10 cellular contexts compared by ENCODE assay signal in the genomic region with DNA sequence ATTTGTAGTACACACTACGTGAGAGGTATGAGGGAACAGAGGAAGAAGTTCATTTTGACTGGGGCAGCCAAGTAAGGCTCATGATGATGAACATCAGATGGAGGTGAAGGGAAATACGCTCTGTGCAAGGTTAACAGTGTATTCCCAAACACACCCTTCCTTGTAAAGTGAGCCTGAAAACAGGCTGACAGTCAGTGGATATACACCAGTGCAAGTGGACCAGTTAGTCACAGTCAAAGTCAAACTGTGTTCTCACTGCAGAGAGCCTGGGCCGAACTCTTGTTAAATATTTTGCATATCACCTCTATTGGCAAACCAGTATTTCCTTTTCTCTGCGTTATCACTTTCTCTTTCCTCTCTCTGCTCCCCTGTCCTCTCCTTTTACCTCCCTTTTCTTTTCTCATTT. TPM values are rescaled to one million over a fixed set of nuclear protein-coding genes. Genes with fewer than 3 reads are reported as not detected.
A peak's percentile ranks its signal among the peaks of the same experiment; 100 is the strongest.
DNase-seq lines count a peak whose midpoint lies in the region; ATAC-seq, FAIRE-seq and TF ChIP-seq lines count a peak whose summit lies in the region.
"Had no signal": no experiment of that assay in that cellular context is flagged by ENCODE, and none has a peak within 500 bp of the region (broad histone marks: within the 10 kb centered on the region; RNA-seq: fewer than 3 reads in every experiment).

No MANE protein-coding gene starts in this region.

- H4K20me1 ChIP-seq in endothelial cell of umbilical vein (replicated peaks; ENCODE audit: control insufficient read depth, extremely low read depth, insufficient read depth, low read length): no peaks in the 10 kb centered on the region

- intact Hi-C loops in endothelial cell of umbilical vein (cut with micrococcal nuclease): no loop called here

- no peaks in the 10 kb centered on the region for H3K36me3 ChIP-seq in endothelial cell of umbilical vein (ENCODE audit: control insufficient read depth in 2 of 2, extremely low read depth in 1 of 2, insufficient read depth in 2 of 2, low read length in 2 of 2)
- H3K36me3 ChIP-seq in tibial nerve: no peaks in the 10 kb centered on the region
- H3K36me3 ChIP-seq in endodermal cell (ENCODE audit: control insufficient read depth, insufficient read depth, low read length): no peaks in the 10 kb centered on the region
- H3K36me3 ChIP-seq: gastrocnemius medialis, SJCRH30 had no signal

- H3K4me2 ChIP-seq in endothelial cell of umbilical vein (ENCODE audit: insufficient read depth, low read length): no peak overlapping the region

- H3K9ac ChIP-seq in endothelial cell of umbilical vein (replicated peaks; ENCODE audit: extremely low read depth, insufficient read depth, low read length) (no peak overlapping the region), endodermal cell (ENCODE audit: extremely low read depth, low read length, poor library complexity, severe bottlenecking) (no peak overlapping the region)

- no peak overlapping the region for H3K27ac ChIP-seq in endothelial cell of umbilical vein (ENCODE audit: insufficient read depth, low read depth, low read length)
- H3K27ac ChIP-seq in tibial nerve: no peak overlapping the region
- H3K27ac ChIP-seq in endodermal cell (ENCODE audit: low read depth, low read length): no peak overlapping the region
- H3K27ac ChIP-seq: gastrocnemius medialis, SJCRH30 had no signal

- no peak for TF ChIP-seq EP300 in tibial nerve (IDR thresholded peaks at IDR 0.05)

- POLR2A ChIA-PET in endothelial cell of umbilical vein (lab: Charles Lee): no interaction called here

- CTCF ChIA-PET in endothelial cell of umbilical vein (lab: Charles Lee): no interaction called here

- no peak overlapping the region for H3K27ac Mint-ChIP-seq in endodermal cell

- H3K9me1 ChIP-seq in endothelial cell of umbilical vein (replicated peaks; ENCODE audit: control insufficient read depth, extremely low read depth, insufficient read depth, low read length): no peaks in the 10 kb centered on the region

- TF ChIP-seq CTCF in endothelial cell of umbilical vein (IDR thresholded peaks at IDR 0.05; ENCODE audit: extremely low read depth in 1 of 2, insufficient read depth in 1 of 2, low read depth in 1 of 2, low read length in 2 of 2): no peak
- no peak for TF ChIP-seq CTCF in tibial nerve (IDR thresholded peaks at IDR 0.05)
- no peak for TF ChIP-seq CTCF in endodermal cell (conservative IDR thresholded peaks at IDR 0.05)

- ATAC-seq in GM18511 (IDR thresholded peaks at IDR 0.05; ENCODE audit: unreplicated experiment) (peak; percentile 77), GM21447 (IDR thresholded peaks at IDR 0.05; ENCODE audit: unreplicated experiment) (peak; percentile 89), HG03439 (IDR thresholded peaks at IDR 0.05; ENCODE audit: unreplicated experiment) (peak; percentile 67)
- ATAC-seq: gastrocnemius medialis had no signal

- TF ChIP-seq POLR2A in endothelial cell of umbilical vein (IDR thresholded peaks at IDR 0.05; ENCODE audit: low read depth, low read length) (no peak), tibial nerve (IDR thresholded peaks at IDR 0.05) (no peak)

- H3K4me3 Mint-ChIP-seq in endodermal cell: no peak overlapping the region

- H3K27me3 ChIP-seq in endothelial cell of umbilical vein (ENCODE audit: control insufficient read depth in 2 of 2, insufficient read depth in 2 of 2, low read length in 2 of 2) (no peaks in the 10 kb centered on the region), tibial nerve (no peaks in the 10 kb centered on the region), endodermal cell (ENCODE audit: control insufficient read depth, insufficient read depth, low read length, poor library complexity, severe bottlenecking) (no peaks in the 10 kb centered on the region)
- H3K27me3 ChIP-seq: SJCRH30 had no signal

- H3K36me3 Mint-ChIP-seq in endodermal cell (ENCODE audit: low read depth): peaks cover 1% of the 10 kb centered on the region

- no TSS peak for BruUV-seq in endothelial cell of umbilical vein (replicated peaks; lab: Mats Ljungman, UMichigan)

- H3K9me3 Mint-ChIP-seq in endodermal cell: peaks cover 1% of the 10 kb centered on the region

- H3K4me1 Mint-ChIP-seq in endodermal cell: no peaks in the 10 kb centered on the region

- no peaks in the 10 kb centered on the region for H3K27me3 Mint-ChIP-seq in endodermal cell (ENCODE audit: insufficient read depth)

- DNase-seq in endothelial cell of umbilical vein (ENCODE audit: low read depth, low spot score) (no peak), tibial nerve (ENCODE audit: low spot score in 2 of 2) (no peak), COLO829 (ENCODE audit: low spot score) (no peak), endodermal cell (no peak), AG08395 (ENCODE audit: low spot score) (no peak)
- DNase-seq: gastrocnemius medialis, SJCRH30 had no signal

- no peaks in the 10 kb centered on the region for H3K79me2 ChIP-seq in endothelial cell of umbilical vein (ENCODE audit: control insufficient read depth, insufficient read depth, low read length)

- WGBS in tibial nerve, 2 donors: 62% methylated on average over 4 of the region's 4 CpGs
- 93 to 98% methylated on average over 4 of the region's 4 CpGs for WGBS in endodermal cell (ENCODE audit: insufficient coverage in 1 of 2, insufficient read length in 1 of 2), 2 experiments

- H3K4me3 ChIP-seq in endothelial cell of umbilical vein (replicated peaks in 1 of 3; ENCODE audit: insufficient read depth in 1 of 3, low read depth in 1 of 3, low read length in 3 of 3): no peak overlapping the region
- H3K4me3 ChIP-seq in tibial nerve: no peak overlapping the region
- H3K4me3 ChIP-seq in endodermal cell (ENCODE audit: low read length): no peak overlapping the region
- H3K4me3 ChIP-seq: gastrocnemius medialis, SJCRH30 had no signal

- dilution Hi-C loops in endothelial cell of umbilical vein (cut with MboI; ENCODE audit: extremely low pct_ligation_motif_present, low sequenced_read_pairs): no loop called here

- H3K4me1 ChIP-seq in endothelial cell of umbilical vein (ENCODE audit: control insufficient read depth, extremely low read depth, insufficient read depth, low read length) (no peaks in the 10 kb centered on the region), tibial nerve (no peaks in the 10 kb centered on the region), endodermal cell (ENCODE audit: control insufficient read depth, insufficient read depth, low read length) (no peaks in the 10 kb centered on the region)
- H3K4me1 ChIP-seq: gastrocnemius medialis had no signal

- peak overlapping the region; percentile 26 for H2AFZ ChIP-seq in endothelial cell of umbilical vein (ENCODE audit: low read depth, low read length)

- peak; percentile 15 for FAIRE-seq in endothelial cell of umbilical vein (lab: Jason Lieb, UNC)

- H3K9me3 ChIP-seq in endothelial cell of umbilical vein (replicated peaks; ENCODE audit: control insufficient read depth, insufficient read depth, low read length) (no peaks in the 10 kb centered on the region), tibial nerve (peaks cover 0 to 5% (median under 1%) of the 10 kb centered on the region in 4 donors), endodermal cell (ENCODE audit: control insufficient read depth, low read length) (no peaks in the 10 kb centered on the region)
- H3K9me3 ChIP-seq: SJCRH30 had no signal

TF ChIP-seq in endothelial cell of umbilical vein, 7 proteins besides CTCF, POLR2A, EP300 and RAD21:
- TF ChIP-seq MYC (IDR thresholded peaks at IDR 0.05; ENCODE audit: low read depth, low read length) (no peak), EZH2 (IDR thresholded peaks at IDR 0.05; ENCODE audit: borderline replicate concordance, low read depth, low read length, severe bottlenecking) (no peak), POLR2AphosphoS5 (IDR thresholded peaks at IDR 0.05; ENCODE audit: insufficient read depth, low read depth, low read length) (no peak), JUN (IDR thresholded peaks at IDR 0.05; ENCODE audit: borderline replicate concordance, insufficient read depth, insufficient read length, low read depth) (no peak), FOS (IDR thresholded peaks at IDR 0.05; ENCODE audit: borderline replicate concordance, insufficient read depth, low read length) (no peak), MAX (IDR thresholded peaks at IDR 0.05; ENCODE audit: insufficient read depth, insufficient read length) (no peak), GATA2 (IDR thresholded peaks at IDR 0.05; ENCODE audit: insufficient read depth, insufficient read length, low read depth, low read length) (no peak)

RNA-seq across cellular contexts. Expression of gene RHOH, which starts 23.4 kb away (rescaled TPM):
- total RNA-seq in endothelial cell of umbilical vein (0.30 TPM in 1 of 2 replicates, not detected in the other), tibial nerve (1 to 10 TPM in 2 of 4 donors, under 1 TPM in 2; 0.30 to 2.2 (median 1.0) TPM), endodermal cell (1 to 10 TPM; 2.9 to 9.4 TPM)
- not detected in 2 replicates for polyA plus RNA-seq in endothelial cell of umbilical vein
- polyA plus RNA-seq in endothelial cell of umbilical vein (2011; cell fraction: cytosol; rRNA removed): not detected in 2 replicates
- polyA plus RNA-seq in endothelial cell of umbilical vein (2011; cell fraction: nucleus; rRNA removed): 0.12 TPM in 1 of 2 replicates, not detected in the other
- polyA plus RNA-seq in endothelial cell of umbilical vein (2012): not detected in 2 replicates
- polyA minus RNA-seq in endothelial cell of umbilical vein: 1.0 TPM in 1 of 2 replicates, not detected in the other
- not detected for polyA minus RNA-seq in endothelial cell of umbilical vein (2011; cell fraction: cytosol; rRNA and poly(A)+ RNA removed)
- polyA minus RNA-seq in endothelial cell of umbilical vein (2011; cell fraction: nucleus; rRNA and poly(A)+ RNA removed): not detected in 2 replicates
- polyA plus RNA-seq in endodermal cell (2013, experiment 1 of 2): 0.36 TPM
- polyA plus RNA-seq in endodermal cell (2013, experiment 2 of 2): 0.54 TPM
- total RNA-seq: SJCRH30 had no signal
